Comparison of ENCODE assay signal across 1 cellular context in genomic region chr4:81021995-81022394, GRCh38.
TF ChIP-seq lines count a peak whose summit lies in the region.

No MANE protein-coding gene starts in this region.

TF ChIP-seq in H1, 55 proteins besides CTCF, POLR2A, EP300 and RAD21:
- no peak for TF ChIP-seq SIRT6 (IDR thresholded peaks at IDR 0.05; ENCODE audit: low read length)
- no peak for TF ChIP-seq RFX5 (IDR thresholded peaks at IDR 0.05; ENCODE audit: borderline replicate concordance, low read depth, low read length)
- TF ChIP-seq ZNF274 (IDR thresholded peaks at IDR 0.05; ENCODE audit: borderline replicate concordance, extremely low read depth, low read length), result no peak
- no peak for TF ChIP-seq CTBP2 (IDR thresholded peaks at IDR 0.05; ENCODE audit: borderline replicate concordance, insufficient read depth, insufficient read length, low read length)
- TF ChIP-seq FOSL1 (IDR thresholded peaks at IDR 0.05; ENCODE audit: insufficient read depth, low read depth, low read length), result no peak
- no peak for TF ChIP-seq YY1 (IDR thresholded peaks at IDR 0.05; ENCODE audit: low read depth, low read length)
- no peak for TF ChIP-seq JUND (IDR thresholded peaks at IDR 0.05; ENCODE audit: low read length)
- TF ChIP-seq SAP30 (IDR thresholded peaks at IDR 0.05; ENCODE audit: insufficient read depth, insufficient replicate concordance, low read length), result no peak
- no peak for TF ChIP-seq RXRA (IDR thresholded peaks at IDR 0.05; ENCODE audit: insufficient read depth, low read depth, low read length)
- no peak for TF ChIP-seq ASH2L (IDR thresholded peaks at IDR 0.05; ENCODE audit: low read length)
- TF ChIP-seq CHD7 (IDR thresholded peaks at IDR 0.05; ENCODE audit: insufficient replicate concordance, low read length), result no peak
- no peak for TF ChIP-seq GABPA (IDR thresholded peaks at IDR 0.05; ENCODE audit: borderline replicate concordance, insufficient read depth, low read length)
